Comparison of ENCODE assay signal across 15 cellular contexts in the genomic region with DNA sequence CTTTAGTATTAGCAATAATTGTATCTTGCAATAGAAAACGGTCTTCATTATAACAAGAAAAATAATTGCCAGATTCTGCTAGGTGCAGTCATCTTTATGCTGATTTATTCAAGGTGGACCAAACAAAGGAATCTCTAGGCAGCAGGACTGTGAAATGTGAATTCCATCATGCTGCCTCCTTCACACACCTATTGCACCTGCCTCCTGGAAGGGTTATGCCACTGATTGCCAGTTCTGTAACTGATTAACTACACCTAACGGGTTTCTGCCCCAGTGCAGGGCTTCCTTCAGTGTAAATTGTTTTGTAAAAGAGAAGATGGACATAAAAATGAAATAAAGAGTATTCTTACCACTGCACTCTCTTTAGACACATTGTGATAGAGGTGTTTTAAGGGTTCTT.
A peak's percentile ranks its signal among the peaks of the same experiment; 100 is the strongest.
DNase-seq lines count a peak whose midpoint lies in the region; ATAC-seq, FAIRE-seq and TF ChIP-seq lines count a peak whose summit lies in the region.
"Had no signal": no experiment of that assay in that cellular context is flagged by ENCODE, and none has a peak within 500 bp of the region (broad histone marks: within the 10 kb centered on the region; RNA-seq: fewer than 3 reads in every experiment).

No MANE protein-coding gene starts in this region.

- no peak overlapping the region for H2AK5ac ChIP-seq in mesenchymal stem cell (ENCODE audit: low read length, severe bottlenecking)

- DNase-seq in HT-29 (ENCODE audit: low spot score): peak; percentile 10
- DNase-seq in breast epithelium (ENCODE audit: low spot score in 2 of 2): no peak
- DNase-seq in mesenchymal stem cell: no peak
- DNase-seq in smooth muscle cell (lab: John Stamatoyannopoulos, UW; ENCODE audit: unreplicated experiment): no peak
- no peak for DNase-seq in NCI-H2081 (lab: John Stamatoyannopoulos, UW)
- no peak for DNase-seq in foreskin keratinocyte
- no peak for DNase-seq in activated CD4-positive, alpha-beta T cell treated with anti-CD3 and anti-CD28 coated beads for 4 hours
- DNase-seq in urothelium cell line (ENCODE audit: low spot score): no peak
- DNase-seq: activated naive CD4-positive, alpha-beta T cell treated with anti-CD3 and anti-CD28 coated beads, Interleukin-2, amount 50 U/mL, for 16 hours; NCI-H1105 treated with DMSO at 0.1 percent for 48 hours; NCI-H748 treated with DMSO at 0.1 percent for 48 hours; SIG-M5; stimulated activated CD4-positive, alpha-beta T cell treated with anti-CD3 and anti-CD28 coated beads, Interleukin-4, amount 100 ng/mL, for 1 hour had no signal

- H2BK5ac ChIP-seq in mesenchymal stem cell (ENCODE audit: low read depth, low read length, poor library complexity, severe bottlenecking): no peak overlapping the region

- H3K4me3 ChIP-seq in breast epithelium (peak overlapping the region; percentile 39 to 55 (median 46)), mesenchymal stem cell (ENCODE audit: insufficient read depth in 1 of 2, low read depth in 1 of 2, low read length in 2 of 2) (peak overlapping the region in 1 of 2 experiments; percentile 55), smooth muscle cell (no peak overlapping the region)

- H2BK120ac ChIP-seq in mesenchymal stem cell (ENCODE audit: low read depth, low read length): no peak overlapping the region

- no peak for FAIRE-seq in urothelium cell line (lab: Jason Lieb, UNC)

- H3K27ac ChIP-seq in breast epithelium: peak overlapping the region; percentile 86 to 87
- H3K27ac ChIP-seq in mesenchymal stem cell (ENCODE audit: low read length, poor library complexity, severe bottlenecking): no peak overlapping the region
- H3K27ac ChIP-seq in smooth muscle cell (ENCODE audit: low read depth): peak overlapping the region; percentile 77
- no peak overlapping the region for H3K27ac ChIP-seq in foreskin keratinocyte
- H3K27ac ChIP-seq: C4-2B had no signal

- no peak overlapping the region for H2BK12ac ChIP-seq in mesenchymal stem cell (ENCODE audit: low read length in 2 of 2)

- H3K4ac ChIP-seq in mesenchymal stem cell (ENCODE audit: low read depth in 1 of 2, low read length in 2 of 2): no peak overlapping the region

- H3K4me1 ChIP-seq in breast epithelium (peaks cover 27 to 47% of the 10 kb centered on the region in 2 donors), mesenchymal stem cell (ENCODE audit: control insufficient read depth, insufficient read depth, low read depth, low read length) (peaks cover 13% of the 10 kb centered on the region), smooth muscle cell (ENCODE audit: low read depth) (peaks cover 7% of the 10 kb centered on the region), foreskin keratinocyte (peaks cover 35% of the 10 kb centered on the region)

- H3K4me2 ChIP-seq in mesenchymal stem cell (ENCODE audit: low read length, poor library complexity, severe bottlenecking) (no peak overlapping the region), smooth muscle cell (peak overlapping the region; percentile 59)

- H3K18ac ChIP-seq in mesenchymal stem cell (ENCODE audit: low read depth in 1 of 2, low read length in 2 of 2): peak overlapping the region in 1 of 2 experiments; percentile 38

- H3K14ac ChIP-seq in mesenchymal stem cell (ENCODE audit: low read length in 2 of 2): no peak overlapping the region

- H4K8ac ChIP-seq in mesenchymal stem cell (ENCODE audit: low read length): no peak overlapping the region

- no peak overlapping the region for H2BK15ac ChIP-seq in mesenchymal stem cell (ENCODE audit: low read depth, poor library complexity, severe bottlenecking)

- peaks cover 88% of the 10 kb centered on the region for H4K20me1 ChIP-seq in smooth muscle cell (ENCODE audit: low read depth)

- no peak for TF ChIP-seq CTCF in breast epithelium (IDR thresholded peaks at IDR 0.05)
- no peak for TF ChIP-seq CTCF in smooth muscle cell (IDR thresholded peaks at IDR 0.05; ENCODE audit: borderline replicate concordance, insufficient read depth, poor library complexity, severe bottlenecking)
- TF ChIP-seq CTCF in foreskin keratinocyte (conservative IDR thresholded peaks at IDR 0.05): no peak

- H3K9ac ChIP-seq in mesenchymal stem cell (ENCODE audit: low read length) (peak overlapping the region; percentile 80), smooth muscle cell (ENCODE audit: low read depth) (no peak overlapping the region)

- H3F3A ChIP-seq in smooth muscle cell (ENCODE audit: low read depth): no peaks in the 10 kb centered on the region

- no CpG with 5 or more reads among the region's 2 CpGs for WGBS in mesenchymal stem cell
- WGBS in smooth muscle cell (ENCODE audit: low lambda C conversion rate): 87% methylated on average over 2 of the region's 2 CpGs

- no peak for TF ChIP-seq POLR2A in breast epithelium (IDR thresholded peaks at IDR 0.05)

- H3K9me3 ChIP-seq in breast epithelium: no peaks in the 10 kb centered on the region
- no peaks in the 10 kb centered on the region for H3K9me3 ChIP-seq in mesenchymal stem cell (ENCODE audit: control insufficient read depth, low read length)
- H3K9me3 ChIP-seq in smooth muscle cell (replicated peaks; ENCODE audit: low read depth): no peaks in the 10 kb centered on the region

- no peak overlapping the region for H4K91ac ChIP-seq in mesenchymal stem cell (ENCODE audit: low read length)

- no peak overlapping the region for H3K23ac ChIP-seq in mesenchymal stem cell (ENCODE audit: low read length in 2 of 2)

- no peak for ATAC-seq in foreskin keratinocyte
- ATAC-seq: stimulated activated memory B cell treated with anti-CD40 and anti-IgM and Interleukin-4, amounts not matched to agents 10 μg/mL and 1 μg/mL and 100 μg/mL, for 72 hours had no signal

- peaks cover 66% of the 10 kb centered on the region for H3K79me2 ChIP-seq in smooth muscle cell (ENCODE audit: low read depth)

- peaks cover 17% of the 10 kb centered on the region for H3K79me1 ChIP-seq in mesenchymal stem cell (replicated peaks; ENCODE audit: low read length, poor library complexity, severe bottlenecking)

- H3K36me3 ChIP-seq in breast epithelium: no peaks in the 10 kb centered on the region
- H3K36me3 ChIP-seq in mesenchymal stem cell (ENCODE audit: control insufficient read depth in 1 of 2, insufficient read depth in 2 of 2, low read depth in 1 of 2, low read length in 2 of 2): no peaks in the 10 kb centered on the region
- no peaks in the 10 kb centered on the region for H3K36me3 ChIP-seq in smooth muscle cell (ENCODE audit: low read depth)

- H2AFZ ChIP-seq in mesenchymal stem cell (ENCODE audit: low read depth, low read length) (no peak overlapping the region), smooth muscle cell (ENCODE audit: low read depth) (no peak overlapping the region)

- H3K27me3 ChIP-seq in breast epithelium (no peaks in the 10 kb centered on the region), mesenchymal stem cell (ENCODE audit: control insufficient read depth in 1 of 2, insufficient read depth in 1 of 2, low read length in 2 of 2) (no peaks in the 10 kb centered on the region), smooth muscle cell (ENCODE audit: low read depth) (no peaks in the 10 kb centered on the region), foreskin keratinocyte (no peaks in the 10 kb centered on the region)

- intact Hi-C loops in breast epithelium (cut with DNase I; ENCODE audit: low total_unique reads): no loop called here

Comparison
In these comparisons a context has a peak if more than half of its experiments do, and no peak if none do; other contexts are left out.
1. H3K27ac ChIP-seq: peak in breast epithelium (2 of 2) and smooth muscle cell (single experiment); none in mesenchymal stem cell (single experiment) and foreskin keratinocyte (single experiment).